ENCODE assay signal across 24 cellular contexts in the genomic region with DNA sequence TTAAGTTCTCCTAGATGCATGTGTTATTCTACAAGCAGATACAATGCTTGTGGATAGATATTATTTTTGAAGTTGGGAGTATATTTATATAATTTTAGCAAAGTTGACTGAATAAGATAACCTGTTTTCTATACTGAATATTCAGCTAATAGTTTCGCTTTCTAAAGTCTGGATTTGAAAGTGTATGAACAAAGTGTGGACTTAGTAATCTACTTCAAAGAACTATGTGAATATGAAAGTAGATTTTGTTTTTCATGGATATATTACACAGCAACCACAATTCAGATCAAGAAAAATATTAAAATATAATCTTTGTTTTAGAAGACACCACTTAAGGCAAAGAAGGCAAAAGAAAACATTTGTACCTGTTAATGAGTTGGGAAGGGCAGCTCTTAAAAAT.
"Had no signal": no experiment of that assay in that cellular context is flagged by ENCODE, and none has a peak within 500 bp of the region (broad histone marks: within the 10 kb centered on the region; RNA-seq: fewer than 3 reads in every experiment).

No MANE protein-coding gene starts in this region.

- H3K36me3 ChIP-seq: brain microvascular endothelial cell, ovary, thoracic aorta, uterus had no signal

- H3K27ac Mint-ChIP-seq: activated CD4-positive, alpha-beta memory T cell treated with anti-CD3 and anti-CD28 coated beads, Interleukin-2, amount 10 ng/mL, durations not matched to agents 7 days and 5 days; activated CD4-positive, alpha-beta T cell treated with anti-CD3 and anti-CD28 coated beads, Interleukin-2, amount 10 ng/mL, durations not matched to agents 7 days and 5 days; activated T-cell treated with anti-CD3 and anti-CD28 coated beads, Interleukin-2, amount 50 U/mL, for 24 hours; progenitor cell of endocrine pancreas; T-helper 1 cell treated with Interleukin-12 subunit alpha and Interleukin-12 subunit beta and Interleukin-4 antibody, amounts not matched to agents 30 μg/mL and 1 μg/mL, for 36 hours; type B pancreatic cell had no signal

- H3K9me3 ChIP-seq: ovary, thoracic aorta, uterus had no signal

- H3K36me3 Mint-ChIP-seq: type B pancreatic cell had no signal

- H3K4me3 ChIP-seq: ovary, thoracic aorta, uterus had no signal

- H3K4me3 Mint-ChIP-seq: activated CD4-positive, alpha-beta memory T cell treated with anti-CD3 and anti-CD28 coated beads, Interleukin-2, amount 10 ng/mL, durations not matched to agents 7 days and 5 days; activated CD4-positive, alpha-beta T cell treated with anti-CD3 and anti-CD28 coated beads, Interleukin-2, amount 10 ng/mL, durations not matched to agents 7 days and 5 days; activated T-cell treated with anti-CD3 and anti-CD28 coated beads, Interleukin-2, amount 50 U/mL, for 24 hours; T-helper 1 cell treated with Interleukin-12 subunit alpha and Interleukin-12 subunit beta and Interleukin-4 antibody, amounts not matched to agents 30 μg/mL and 1 μg/mL, for 36 hours; type B pancreatic cell had no signal

- H3K27me3 Mint-ChIP-seq: activated CD4-positive, alpha-beta memory T cell treated with anti-CD3 and anti-CD28 coated beads, Interleukin-2, amount 10 ng/mL, durations not matched to agents 7 days and 5 days; activated CD4-positive, alpha-beta T cell treated with anti-CD3 and anti-CD28 coated beads, Interleukin-2, amount 10 ng/mL, durations not matched to agents 7 days and 5 days; activated T-cell treated with anti-CD3 and anti-CD28 coated beads, Interleukin-2, amount 50 U/mL, for 24 hours; naive thymus-derived CD4-positive, alpha-beta T cell; type B pancreatic cell had no signal

- DNase-seq: activated CD4-positive, alpha-beta memory T cell treated with anti-CD3 and anti-CD28 coated beads, Interleukin-2, amount 10 ng/mL, durations not matched to agents 7 days and 5 days; activated CD4-positive, alpha-beta T cell treated with anti-CD3 and anti-CD28 coated beads for 1 hour; activated CD4-positive, alpha-beta T cell treated with anti-CD3 and anti-CD28 coated beads, Interleukin-2, amount 10 ng/mL, durations not matched to agents 7 days and 5 days; activated CD8-positive, alpha-beta memory T cell treated with anti-CD3 and anti-CD28 coated beads, Interleukin-2, amount 50 U/mL, for 48 hours; activated gamma-delta T cell; activated naive CD4-positive, alpha-beta T cell treated with anti-CD3 and anti-CD28 coated beads, Interleukin-2, amount 50 U/mL, for 16 hours; activated T-cell treated with anti-CD3 and anti-CD28 coated beads, Interleukin-2, amount 50 U/mL, for 24 hours; amniotic stem cell; brain microvascular endothelial cell; cortex of kidney; head of caudate nucleus; left ventricle myocardium superior; naive thymus-derived CD4-positive, alpha-beta T cell; ovary; retina; stimulated activated CD4-positive, alpha-beta T cell treated with anti-CD3 and anti-CD28 coated beads, Interleukin-15, amount 100 ng/mL, for 24 hours; stimulated activated naive CD4-positive, alpha-beta T cell treated with Interleukin-2 at 50 U/mL for 16 hours; T-helper 9 cell; uterus had no signal

- ATAC-seq: left ventricle myocardium superior; naive thymus-derived CD4-positive, alpha-beta T cell had no signal

- H3K9me3 Mint-ChIP-seq: activated CD4-positive, alpha-beta memory T cell treated with anti-CD3 and anti-CD28 coated beads, Interleukin-2, amount 10 ng/mL, durations not matched to agents 7 days and 5 days; activated CD4-positive, alpha-beta T cell treated with anti-CD3 and anti-CD28 coated beads, Interleukin-2, amount 10 ng/mL, durations not matched to agents 7 days and 5 days; activated T-cell treated with anti-CD3 and anti-CD28 coated beads, Interleukin-2, amount 50 U/mL, for 24 hours; naive thymus-derived CD4-positive, alpha-beta T cell; T-helper 1 cell treated with Interleukin-12 subunit alpha and Interleukin-12 subunit beta and Interleukin-4 antibody, amounts not matched to agents 30 μg/mL and 1 μg/mL, for 36 hours; type B pancreatic cell had no signal

- H3K27ac ChIP-seq: brain microvascular endothelial cell, ovary, uterus, VCaP had no signal

- H3K27me3 ChIP-seq: brain microvascular endothelial cell, ovary, uterus had no signal
